In the genomic region with DNA sequence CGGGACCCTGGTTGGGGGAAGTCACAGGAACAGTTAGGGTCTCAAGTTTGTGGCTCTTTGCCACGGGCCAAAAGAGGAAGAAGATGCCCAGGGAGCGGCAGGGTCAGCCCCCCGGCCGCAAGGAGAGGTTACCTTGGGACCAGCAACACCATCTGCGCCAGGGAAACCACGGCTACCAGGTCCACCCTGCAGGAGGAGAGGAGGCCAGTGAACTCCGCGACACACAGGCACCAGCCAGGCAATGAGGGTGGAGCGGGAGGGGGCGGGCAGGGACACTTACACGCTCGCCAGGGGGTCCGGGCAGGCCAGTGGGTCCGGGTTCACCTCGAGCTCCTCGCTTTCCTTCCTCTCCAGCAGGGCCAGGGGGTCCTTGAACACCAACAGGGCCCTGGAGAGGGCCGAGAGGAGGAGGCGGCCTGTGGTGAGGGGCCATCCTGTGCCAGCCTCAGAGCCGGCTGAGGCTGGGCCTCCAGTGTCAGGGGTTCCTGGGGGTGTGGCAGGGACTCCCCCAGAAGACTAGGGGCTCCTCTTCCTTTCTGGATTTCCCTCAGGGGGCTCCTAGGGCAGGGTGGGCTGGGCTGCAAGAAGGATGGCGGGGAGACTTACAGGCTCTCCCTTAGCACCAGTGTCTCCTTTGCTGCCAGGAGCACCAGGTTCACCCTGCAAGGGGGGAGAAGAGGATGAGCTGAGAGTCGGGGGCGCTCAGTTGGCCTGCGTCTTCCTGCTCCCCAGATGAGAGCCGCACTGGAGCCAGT, we compare ENCODE assay signal across 23 cellular contexts. TPM values are rescaled to one million over a fixed set of nuclear protein-coding genes. Genes with fewer than 3 reads are reported as not detected.
DNase-seq lines count a peak whose midpoint lies in the region; ATAC-seq and TF ChIP-seq lines count a peak whose summit lies in the region.
"Had no signal": no experiment of that assay in that cellular context is flagged by ENCODE, and none has a peak within 500 bp of the region (broad histone marks: within the 10 kb centered on the region; RNA-seq: fewer than 3 reads in every experiment).

No MANE protein-coding gene starts in this region.

- H3K36me3 ChIP-seq in SJSA1 (peaks cover 100% of the 10 kb centered on the region), skeletal muscle satellite cell (ENCODE audit: insufficient read depth, low read length) (peaks cover 95% of the 10 kb centered on the region)
- H3K36me3 ChIP-seq: BE2C, pancreas had no signal

- TF ChIP-seq CTCF in AG04449 (IDR thresholded peaks at IDR 0.05; ENCODE audit: insufficient read depth, low read length, missing control alignments) (no peak), foreskin fibroblast (IDR thresholded peaks at IDR 0.05; ENCODE audit: low read depth, low read length) (no peak)

- H3K9me3 ChIP-seq in SJSA1 (replicated peaks) (no peaks in the 10 kb centered on the region), skeletal muscle satellite cell (replicated peaks; ENCODE audit: low read length) (no peaks in the 10 kb centered on the region)
- H3K9me3 ChIP-seq: BE2C, left lung, pancreas had no signal

- CTCF ChIA-PET in AG04449 (lab: Yijun Ruan, JAX), result interaction anchor here (4.7 to 5.1 kb wide), 2 partner anchors 74 to 79 kb away, joined by 61 to 67 read pairs; a partner anchor contains a TSS

- H3K4me1 ChIP-seq in SJSA1 (replicated peaks), result peaks cover 92% of the 10 kb centered on the region
- H3K4me1 ChIP-seq in skeletal muscle satellite cell (ENCODE audit: control insufficient read depth, insufficient read depth, low read length), result peaks cover 82% of the 10 kb centered on the region
- H3K4me1 ChIP-seq: BE2C had no signal

- H3K27ac ChIP-seq in SJSA1, result peak overlapping the region; percentile 87
- H3K27ac ChIP-seq: pancreas had no signal

- no peak for ATAC-seq in HG03095 (IDR thresholded peaks at IDR 0.05; ENCODE audit: unreplicated experiment)
- ATAC-seq: activated CD8-positive, alpha-beta T cell treated with anti-CD3 and anti-CD28 coated beads for 36 hours; effector memory CD8-positive, alpha-beta T cell; left lung; pancreas had no signal

- DNase-seq in AG04449 (ENCODE audit: low read depth, low spot score), result no peak
- peak in 1 of 2 experiments; percentile 86 for DNase-seq in SJSA1 (ENCODE audit: low read depth in 1 of 2, low spot score in 2 of 2)
- peak in 1 of 2 donors; percentile 17 for DNase-seq in foreskin fibroblast
- no peak for DNase-seq in NCI-H146 (lab: John Stamatoyannopoulos, UW)
- DNase-seq in central memory CD4-positive, alpha-beta T cell, result no peak
- no peak for DNase-seq in NCI-H1105 (lab: John Stamatoyannopoulos, UW)
- DNase-seq: activated B cell treated with CpG ODN at 0.5 μM for 24 hours; activated CD8-positive, alpha-beta T cell treated with anti-CD3 and anti-CD28 coated beads for 36 hours; activated T-cell treated with anti-CD3 and anti-CD28 coated beads, Interleukin-2, amount 50 U/mL, for 48 hours; BE2C; effector memory CD8-positive, alpha-beta T cell; foreskin melanocyte; GF-D8; NCI-H2029; NCI-H526; SIG-M5; stimulated activated CD4-positive, alpha-beta T cell treated with anti-CD3 and anti-CD28 coated beads, Interleukin-12 subunit alpha, Interleukin-12 subunit beta, amount 100 ng/mL, for 4 hours; stimulated activated naive CD4-positive, alpha-beta T cell; T-helper 2 cell had no signal

- H3K9ac ChIP-seq in skeletal muscle satellite cell (ENCODE audit: low read depth, low read length), result peak overlapping the region; percentile 73

- H3K27me3 ChIP-seq in SJSA1 (replicated peaks) (no peaks in the 10 kb centered on the region), skeletal muscle satellite cell (ENCODE audit: control insufficient read depth, insufficient read depth, low read length) (no peaks in the 10 kb centered on the region)
- H3K27me3 ChIP-seq: BE2C, pancreas had no signal

- H3K4me3 ChIP-seq in AG04449 (ENCODE audit: low read depth, low read length) (peak overlapping the region; percentile 100), SJSA1 (peak overlapping the region; percentile 66), foreskin fibroblast (ENCODE audit: low read depth in 1 of 2, low read length in 2 of 2) (peak overlapping the region; percentile 63 to 99), skeletal muscle satellite cell (ENCODE audit: low read length) (no peak overlapping the region)
- H3K4me3 ChIP-seq: left lung, pancreas had no signal

- POLR2A ChIA-PET in AG04449 (lab: Yijun Ruan, JAX), result interaction anchor here (1.5 to 44.9 kb wide), 6 partner anchors 8 to 95 kb away, joined by 9 to 2316 read pairs (median 150); a partner anchor contains a TSS

- H3K4me2 ChIP-seq in skeletal muscle satellite cell (ENCODE audit: low read length), result peak overlapping the region; percentile 83

RNA-seq across cellular contexts. Expression of a gene that starts 6.8 kb away (rescaled TPM):
- 957 and 2,133 TPM in 2 replicates for total RNA-seq in SJSA1 (2014; rRNA removed; shearing (Covaris generic))
- 1,202 and 1,869 TPM in 2 replicates for total RNA-seq in skeletal muscle satellite cell (2012; rRNA removed)

RNA-seq across cellular contexts. Expression of a gene that starts 28.8 kb away (rescaled TPM):
- 2.4 TPM in 1 of 2 replicates, not detected in the other for total RNA-seq in SJSA1 (2014; rRNA removed; shearing (Covaris generic))
- total RNA-seq in skeletal muscle satellite cell (2012; rRNA removed), result 2.5 and 15.7 TPM in 2 replicates

RNA-seq across cellular contexts. Expression of a gene that starts 44.1 kb away (rescaled TPM):
- 69.4 and 70.1 TPM in 2 replicates for total RNA-seq in SJSA1 (2014; rRNA removed; shearing (Covaris generic))
- 29.2 and 29.5 TPM in 2 replicates for total RNA-seq in skeletal muscle satellite cell (2012; rRNA removed)
